Comparison of ENCODE assay signal across 25 cellular contexts in genomic region chr10:21750424-21750823, GRCh38.
DNase-seq lines count a peak whose midpoint lies in the region; ATAC-seq and TF ChIP-seq lines count a peak whose summit lies in the region.
"Had no signal": no experiment of that assay in that cellular context is flagged by ENCODE, and none has a peak within 500 bp of the region (broad histone marks: within the 10 kb centered on the region; RNA-seq: fewer than 3 reads in every experiment).

No MANE protein-coding gene starts in this region.

- no peak for ATAC-seq in effector memory CD8-positive, alpha-beta T cell (replicated peaks)
- ATAC-seq in HG02938 (IDR thresholded peaks at IDR 0.05; ENCODE audit: unreplicated experiment): no peak
- ATAC-seq: activated CD8-positive, alpha-beta memory T cell treated with anti-CD3 and anti-CD28 coated beads, Interleukin-2, amount 10 ng/mL, durations not matched to agents 7 days and 5 days; body of pancreas; CD8-positive, alpha-beta T cell; heart left ventricle; left lung had no signal

- H3K4me3 ChIP-seq in AG10803 (ENCODE audit: low read length) (no peak overlapping the region), HUES6 (ENCODE audit: low read depth, low read length) (peak overlapping the region; percentile 21; the same call in 1 of the 2 replicates), mesenchymal stem cell (ENCODE audit: insufficient read depth in 1 of 2, low read depth in 1 of 2, low read length in 2 of 2) (no peak overlapping the region), MG63 (no peak overlapping the region)
- H3K4me3 ChIP-seq: body of pancreas, heart left ventricle, left lung, SJCRH30, stomach, tibial artery had no signal

- H3K27ac Mint-ChIP-seq in effector memory CD8-positive, alpha-beta T cell: peak overlapping the region; percentile 64 to 65
- H3K27ac Mint-ChIP-seq: activated B cell treated with CpG ODN at 0.5 μM for 24 hours; activated CD8-positive, alpha-beta memory T cell treated with anti-CD3 and anti-CD28 coated beads, Interleukin-2, amount 10 ng/mL, durations not matched to agents 7 days and 5 days; activated T-cell treated with anti-CD3 and anti-CD28 coated beads, Interleukin-2, amount 50 U/mL, for 72 hours; B cell; CD8-positive, alpha-beta T cell had no signal

- H3K9me3 ChIP-seq in HUES6 (ENCODE audit: control insufficient read depth, insufficient read depth, low read depth, low read length) (no peaks in the 10 kb centered on the region), mesenchymal stem cell (ENCODE audit: control insufficient read depth, low read length) (no peaks in the 10 kb centered on the region), MG63 (no peaks in the 10 kb centered on the region)
- H3K9me3 ChIP-seq: body of pancreas, heart left ventricle, left lung, SJCRH30, stomach, tibial artery had no signal

- H2BK120ac ChIP-seq in mesenchymal stem cell (ENCODE audit: low read depth, low read length): no peak overlapping the region

- H2BK15ac ChIP-seq in mesenchymal stem cell (ENCODE audit: low read depth, poor library complexity, severe bottlenecking): no peak overlapping the region

- no peak overlapping the region for H2BK5ac ChIP-seq in mesenchymal stem cell (ENCODE audit: low read depth, low read length, poor library complexity, severe bottlenecking)

- H3K4me3 Mint-ChIP-seq in effector memory CD8-positive, alpha-beta T cell: no peak overlapping the region
- H3K4me3 Mint-ChIP-seq: activated B cell treated with CpG ODN at 0.5 μM for 24 hours; activated CD8-positive, alpha-beta memory T cell treated with anti-CD3 and anti-CD28 coated beads, Interleukin-2, amount 10 ng/mL, durations not matched to agents 7 days and 5 days; activated T-cell treated with anti-CD3 and anti-CD28 coated beads, Interleukin-2, amount 50 U/mL, for 72 hours; B cell; CD8-positive, alpha-beta T cell; naive B cell had no signal

- H3K4me2 ChIP-seq in mesenchymal stem cell (ENCODE audit: low read length, poor library complexity, severe bottlenecking): no peak overlapping the region

- no peak overlapping the region for H3K23ac ChIP-seq in mesenchymal stem cell (ENCODE audit: low read length in 2 of 2)

- H4K91ac ChIP-seq in mesenchymal stem cell (ENCODE audit: low read length): no peak overlapping the region

- peaks cover 17% of the 10 kb centered on the region in 2 donors for H3K4me1 Mint-ChIP-seq in effector memory CD8-positive, alpha-beta T cell (ENCODE audit: low read depth in 2 of 2)

- no peak for TF ChIP-seq CTCF in AG10803 (conservative IDR thresholded peaks at IDR 0.05; ENCODE audit: low read length)

- H3K27me3 Mint-ChIP-seq in effector memory CD8-positive, alpha-beta T cell: no peaks in the 10 kb centered on the region
- H3K27me3 Mint-ChIP-seq: activated B cell treated with CpG ODN at 0.5 μM for 24 hours; activated CD8-positive, alpha-beta memory T cell treated with anti-CD3 and anti-CD28 coated beads, Interleukin-2, amount 10 ng/mL, durations not matched to agents 7 days and 5 days; B cell; naive B cell had no signal

- H3K4me1 ChIP-seq in HUES6 (ENCODE audit: control insufficient read depth, insufficient read depth, low read length) (peaks cover 56% of the 10 kb centered on the region), mesenchymal stem cell (ENCODE audit: control insufficient read depth, insufficient read depth, low read depth, low read length) (peaks cover 17% of the 10 kb centered on the region)
- H3K4me1 ChIP-seq: body of pancreas, heart left ventricle, left lung, SJCRH30, tibial artery had no signal

- H3K4ac ChIP-seq in mesenchymal stem cell (ENCODE audit: low read depth in 1 of 2, low read length in 2 of 2): no peak overlapping the region

- DNase-seq in AG10803 (ENCODE audit: low read depth): peak; percentile 34
- no peak for DNase-seq in effector memory CD8-positive, alpha-beta T cell
- no peak for DNase-seq in mesenchymal stem cell
- no peak for DNase-seq in NCI-H1092 treated with DMSO at 0.1 percent for 48 hours (lab: John Stamatoyannopoulos, UW)
- DNase-seq in DMS153 (lab: John Stamatoyannopoulos, UW): no peak
- no peak for DNase-seq in MG63
- DNase-seq: activated B cell treated with CpG ODN at 0.5 μM for 24 hours; activated CD4-positive, alpha-beta T cell treated with anti-CD3 and anti-CD28 coated beads, Interleukin-2, amount 50 U/mL, for 1 hour; activated CD8-positive, alpha-beta memory T cell treated with anti-CD3 and anti-CD28 coated beads, Interleukin-2, amount 10 ng/mL, durations not matched to agents 7 days and 5 days; activated naive CD4-positive, alpha-beta T cell; activated T-cell treated with anti-CD3 and anti-CD28 coated beads, Interleukin-2, amount 50 U/mL, for 72 hours; body of pancreas; CD8-positive, alpha-beta T cell; heart left ventricle; left lung; naive B cell; NCI-H187; NCI-H524 treated with DMSO at 0.1 percent for 48 hours; SJCRH30; stomach; T1000; tibial artery had no signal

- H3K18ac ChIP-seq in mesenchymal stem cell (ENCODE audit: low read depth in 1 of 2, low read length in 2 of 2): no peak overlapping the region

- H2AFZ ChIP-seq in mesenchymal stem cell (ENCODE audit: low read depth, low read length): peak overlapping the region; percentile 37

- H3K9me3 Mint-ChIP-seq in effector memory CD8-positive, alpha-beta T cell: no peaks in the 10 kb centered on the region
- H3K9me3 Mint-ChIP-seq: activated B cell treated with CpG ODN at 0.5 μM for 24 hours; activated T-cell treated with anti-CD3 and anti-CD28 coated beads, Interleukin-2, amount 50 U/mL, for 72 hours; CD8-positive, alpha-beta T cell; naive B cell had no signal

- H3K36me3 Mint-ChIP-seq in effector memory CD8-positive, alpha-beta T cell (ENCODE audit: insufficient read depth): peaks cover 12% of the 10 kb centered on the region
- H3K36me3 Mint-ChIP-seq: naive B cell had no signal

- peaks cover 4% of the 10 kb centered on the region for H3K79me1 ChIP-seq in mesenchymal stem cell (replicated peaks; ENCODE audit: low read length, poor library complexity, severe bottlenecking)

- H2AK5ac ChIP-seq in mesenchymal stem cell (ENCODE audit: low read length, severe bottlenecking): no peak overlapping the region

- no peak overlapping the region for H2BK12ac ChIP-seq in mesenchymal stem cell (ENCODE audit: low read length in 2 of 2)

- 92% methylated on average over 12 of the region's 12 CpGs for WGBS in mesenchymal stem cell

- H4K8ac ChIP-seq in mesenchymal stem cell (ENCODE audit: low read length): no peak overlapping the region

- peak overlapping the region; percentile 75 for H3K9ac ChIP-seq in HUES6 (ENCODE audit: low read length)
- H3K9ac ChIP-seq in mesenchymal stem cell (ENCODE audit: low read length): no peak overlapping the region

- H3K14ac ChIP-seq in mesenchymal stem cell (ENCODE audit: low read length in 2 of 2): peak overlapping the region in 1 of 2 experiments; percentile 53

- H3K27me3 ChIP-seq in HUES6 (ENCODE audit: control insufficient read depth, insufficient read depth, low read length): no peaks in the 10 kb centered on the region
- no peaks in the 10 kb centered on the region for H3K27me3 ChIP-seq in mesenchymal stem cell (ENCODE audit: control insufficient read depth in 1 of 2, insufficient read depth in 1 of 2, low read length in 2 of 2)
- no peaks in the 10 kb centered on the region for H3K27me3 ChIP-seq in MG63
- H3K27me3 ChIP-seq: body of pancreas, heart left ventricle, left lung, SJCRH30, stomach, tibial artery had no signal

- H3K27ac ChIP-seq in HUES6 (ENCODE audit: low read depth, low read length) (peak overlapping the region; percentile 80), mesenchymal stem cell (ENCODE audit: low read length, poor library complexity, severe bottlenecking) (no peak overlapping the region)
- H3K27ac ChIP-seq: body of pancreas, heart left ventricle, left lung, SJCRH30, stomach, tibial artery had no signal

- H3K36me3 ChIP-seq in HUES6 (ENCODE audit: control insufficient read depth, insufficient read depth, low read length) (no peaks in the 10 kb centered on the region; the same call in 1 of the 2 replicates), mesenchymal stem cell (ENCODE audit: control insufficient read depth in 1 of 2, insufficient read depth in 2 of 2, low read depth in 1 of 2, low read length in 2 of 2) (peaks cover 5 to 9% of the 10 kb centered on the region in 2 experiments), MG63 (no peaks in the 10 kb centered on the region; the same call in 1 of the 2 replicates)
- H3K36me3 ChIP-seq: SJCRH30 had no signal
